In genomic region chrX:56226980-56227379, GRCh38 we compare ENCODE assay signal across 24 cellular contexts.
"Had no signal": no experiment of that assay in that cellular context is flagged by ENCODE, and none has a peak within 500 bp of the region (broad histone marks: within the 10 kb centered on the region; RNA-seq: fewer than 3 reads in every experiment).

No MANE protein-coding gene starts in this region.

- H3K27ac ChIP-seq: dorsolateral prefrontal cortex, esophagus muscularis mucosa, gastrocnemius medialis, left lung, lower lobe of right lung, neural progenitor cell, pancreas, testis, tibial nerve had no signal

- H3K4me1 Mint-ChIP-seq: stimulated activated memory B cell treated with anti-CD40 and anti-IgM and Interleukin-4, amounts not matched to agents 10 μg/mL and 1 μg/mL and 100 μg/mL, for 72 hours had no signal

- H3K27ac Mint-ChIP-seq: natural killer cell treated with Interleukin-12 subunit alpha and Interleukin-12 subunit beta and Interleukin-15 and Interleukin-18, amount 100 ng/mL, for 72 hours; neural progenitor cell; progenitor cell of endocrine pancreas; stimulated activated memory B cell treated with anti-CD40 and anti-IgM and Interleukin-4, amounts not matched to agents 10 μg/mL and 1 μg/mL and 100 μg/mL, for 72 hours; stimulated activated naive CD8-positive, alpha-beta T cell treated with anti-CD3 and anti-CD28 coated beads, Interleukin-15, amount 100 ng/mL, for 72 hours had no signal

- H3K4me3 ChIP-seq: dorsolateral prefrontal cortex, esophagus muscularis mucosa, gastrocnemius medialis, left lung, lower lobe of right lung, neural progenitor cell, pancreas, smooth muscle cell, testis, tibial nerve had no signal

- H3K9me3 Mint-ChIP-seq: natural killer cell treated with Interleukin-12 subunit alpha and Interleukin-12 subunit beta and Interleukin-15 and Interleukin-18, amount 100 ng/mL, for 72 hours; stimulated activated memory B cell treated with anti-CD40 and anti-IgM and Interleukin-4, amounts not matched to agents 10 μg/mL and 1 μg/mL and 100 μg/mL, for 72 hours; stimulated activated naive CD8-positive, alpha-beta T cell treated with anti-CD3 and anti-CD28 coated beads, Interleukin-15, amount 100 ng/mL, for 72 hours had no signal

- ATAC-seq: gastrocnemius medialis; left lung; lower lobe of right lung; natural killer cell treated with Interleukin-12 subunit alpha and Interleukin-12 subunit beta and Interleukin-15 and Interleukin-18, amount 100 ng/mL, for 72 hours; pancreas; stimulated activated memory B cell treated with anti-CD40 and anti-IgM and Interleukin-4, amounts not matched to agents 10 μg/mL and 1 μg/mL and 100 μg/mL, for 72 hours; stimulated activated naive CD8-positive, alpha-beta T cell treated with anti-CD3 and anti-CD28 coated beads, Interleukin-15, amount 100 ng/mL, for 72 hours had no signal

- H3K27me3 ChIP-seq: esophagus muscularis mucosa, gastrocnemius medialis, neural progenitor cell, pancreas, testis, tibial nerve had no signal

- H3K9me3 ChIP-seq: esophagus muscularis mucosa, gastrocnemius medialis, left lung, lower lobe of right lung, pancreas, testis, tibial nerve had no signal

- H3K36me3 Mint-ChIP-seq: natural killer cell treated with Interleukin-12 subunit alpha and Interleukin-12 subunit beta and Interleukin-15 and Interleukin-18, amount 100 ng/mL, for 72 hours; neural progenitor cell; stimulated activated memory B cell treated with anti-CD40 and anti-IgM and Interleukin-4, amounts not matched to agents 10 μg/mL and 1 μg/mL and 100 μg/mL, for 72 hours had no signal

- H3K4me3 Mint-ChIP-seq: natural killer cell treated with Interleukin-12 subunit alpha and Interleukin-12 subunit beta and Interleukin-15 and Interleukin-18, amount 100 ng/mL, for 72 hours; neural progenitor cell; stimulated activated memory B cell treated with anti-CD40 and anti-IgM and Interleukin-4, amounts not matched to agents 10 μg/mL and 1 μg/mL and 100 μg/mL, for 72 hours; stimulated activated naive CD8-positive, alpha-beta T cell treated with anti-CD3 and anti-CD28 coated beads, Interleukin-15, amount 100 ng/mL, for 72 hours had no signal

- DNase-seq: cortex of kidney; dorsolateral prefrontal cortex; effector CD8-positive, alpha-beta T cell; gastrocnemius medialis; glutamatergic neuron; islet precursor cell; left lung; lower lobe of right lung; mesenchymal stem cell; midbrain; nucleus accumbens; pancreas; right cardiac atrium; stimulated activated CD4-positive, alpha-beta T cell treated with anti-CD3 and anti-CD28 coated beads, Interleukin-4, amount 100 ng/mL, for 1 hour; stimulated activated CD8-positive, alpha-beta memory T cell treated with anti-CD3 and anti-CD28 coated beads, Interleukin-4, amount 100 ng/mL, for 48 hours; stimulated activated naive CD8-positive, alpha-beta T cell treated with anti-CD3 and anti-CD28 coated beads, Interleukin-15, amount 100 ng/mL, for 72 hours; testis had no signal

- H3K36me3 ChIP-seq: esophagus muscularis mucosa, gastrocnemius medialis, left lung, lower lobe of right lung, neural progenitor cell, pancreas, tibial nerve had no signal

- H3K4me1 ChIP-seq: left lung, lower lobe of right lung, pancreas, testis had no signal
